In genomic region chr15:85024003-85024402, GRCh38 we compare ENCODE assay signal across 2 cellular contexts.
TF ChIP-seq lines count a peak whose summit lies in the region.

No MANE protein-coding gene starts in this region.

TF ChIP-seq in HEK293, 187 proteins besides CTCF, POLR2A, EP300 and RAD21 (continued from another document):
- TF ChIP-seq BCL6B (tag by site-specific recombination; IDR thresholded peaks at IDR 0.05) (no peak), ZNF423 (tag by site-specific recombination; IDR thresholded peaks at IDR 0.05) (no peak)

TF ChIP-seq in K562, 482 proteins besides CTCF, POLR2A, EP300 and RAD21 (continued from another document and continues in another):
- no peak for TF ChIP-seq HES1 (IDR thresholded peaks at IDR 0.05; ENCODE audit: low read depth)
- TF ChIP-seq SPI1 (IDR thresholded peaks at IDR 0.05; ENCODE audit: borderline replicate concordance, low read depth, low read length): no peak
- TF ChIP-seq ARID1B (IDR thresholded peaks at IDR 0.05): peak; percentile 89
- TF ChIP-seq ZHX1 (conservative IDR thresholded peaks at IDR 0.05; ENCODE audit: low read length): no peak
- TF ChIP-seq ZSCAN29 (IDR thresholded peaks at IDR 0.05): no peak
- no peak for TF ChIP-seq HCFC1 (IDR thresholded peaks at IDR 0.05; ENCODE audit: low read depth, low read length)
- TF ChIP-seq CGGBP1 (CRISPR knock-in tag; IDR thresholded peaks at IDR 0.05): no peak
- no peak for TF ChIP-seq ZSCAN32 (CRISPR knock-in tag; IDR thresholded peaks at IDR 0.05)
- TF ChIP-seq RHOXF2B (CRISPR knock-in tag; conservative IDR thresholded peaks at IDR 0.05): no peak
- no peak for TF ChIP-seq FOXA3 (CRISPR knock-in tag; conservative IDR thresholded peaks at IDR 0.05 in 1 of 2, IDR thresholded peaks at IDR 0.05 in 1 of 2)
- no peak for TF ChIP-seq ZNF24 (IDR thresholded peaks at IDR 0.05)
- TF ChIP-seq CAMTA2 (CRISPR knock-in tag; conservative IDR thresholded peaks at IDR 0.05): no peak
- TF ChIP-seq ATF3 (IDR thresholded peaks at IDR 0.05): peak; percentile 66; the same call in 1 of the 2 replicates
- TF ChIP-seq ATF3 (CRISPR knock-in tag; conservative IDR thresholded peaks at IDR 0.05): no peak
- TF ChIP-seq ZNF347 (CRISPR knock-in tag; IDR thresholded peaks at IDR 0.05; ENCODE audit: low read depth): no peak
- TF ChIP-seq ZNF655 (CRISPR knock-in tag; IDR thresholded peaks at IDR 0.05): no peak
- no peak for TF ChIP-seq FOXA1 (IDR thresholded peaks at IDR 0.05; ENCODE audit: borderline replicate concordance)
- no peak for TF ChIP-seq ZNF134 (CRISPR knock-in tag; conservative IDR thresholded peaks at IDR 0.05)
- no peak for TF ChIP-seq ZNF449 (CRISPR knock-in tag; IDR thresholded peaks at IDR 0.05)
- no peak for TF ChIP-seq MTF1 (CRISPR knock-in tag; IDR thresholded peaks at IDR 0.05; ENCODE audit: borderline replicate concordance)
- TF ChIP-seq ZNF174 (CRISPR knock-in tag; IDR thresholded peaks at IDR 0.05): no peak
- TF ChIP-seq BCLAF1 (IDR thresholded peaks at IDR 0.05; ENCODE audit: borderline replicate concordance in 1 of 2, control insufficient read depth in 1 of 2, low read depth in 2 of 2, low read length in 1 of 2): no peak
- peak; percentile 82; the same call in 1 of the 2 replicates for TF ChIP-seq JUND (IDR thresholded peaks at IDR 0.05; ENCODE audit: borderline replicate concordance, low read depth, low read length)
- peak; percentile 85; the same call in 1 of the 3 replicates for TF ChIP-seq JUND (tag; IDR thresholded peaks at IDR 0.05; ENCODE audit: borderline replicate concordance, low read depth, low read length)
- TF ChIP-seq DEAF1 (CRISPR knock-in tag; IDR thresholded peaks at IDR 0.05): no peak
- TF ChIP-seq BACH1 (tag; IDR thresholded peaks at IDR 0.05): no peak
- TF ChIP-seq RBM25 (IDR thresholded peaks at IDR 0.05; ENCODE audit: low read depth, low read length, severe bottlenecking): no peak
- no peak for TF ChIP-seq HNRNPH1 (optimal IDR thresholded peaks at IDR 0.05; ENCODE audit: low read depth, low read length)
- TF ChIP-seq STAT5A (IDR thresholded peaks at IDR 0.05; ENCODE audit: borderline replicate concordance, low read length): peak; percentile 57
- TF ChIP-seq ILF3 (IDR thresholded peaks at IDR 0.05; ENCODE audit: borderline replicate concordance): no peak
- TF ChIP-seq HDAC1 (IDR thresholded peaks at IDR 0.05): peak in 1 of 2 experiments; percentile 62; a peak in 1 of 4 replicates
- no peak for TF ChIP-seq POLR2AphosphoS5 (IDR thresholded peaks at IDR 0.05; ENCODE audit: control insufficient read depth, insufficient read depth, low read depth, low read length)
- no peak for TF ChIP-seq ZBTB1 (CRISPR knock-in tag; IDR thresholded peaks at IDR 0.05; ENCODE audit: borderline replicate concordance, low read depth)
- no peak for TF ChIP-seq DMBX1 (CRISPR knock-in tag; IDR thresholded peaks at IDR 0.05; ENCODE audit: borderline replicate concordance)
- TF ChIP-seq ZNF121 (CRISPR knock-in tag; conservative IDR thresholded peaks at IDR 0.05): no peak
- no peak for TF ChIP-seq DNMT1 (IDR thresholded peaks at IDR 0.05)
- TF ChIP-seq HOMEZ (CRISPR knock-in tag; IDR thresholded peaks at IDR 0.05): no peak
- peak; percentile 68 for TF ChIP-seq CBFA2T2 (conservative IDR thresholded peaks at IDR 0.05)
- no peak for TF ChIP-seq ZNF77 (CRISPR knock-in tag; IDR thresholded peaks at IDR 0.05)
- TF ChIP-seq PRDM10 (IDR thresholded peaks at IDR 0.05; ENCODE audit: partially characterized antibody): no peak
- 0 out of 2 replicates have a peak, but pooled peaks have one; percentile 11 for TF ChIP-seq FOSL1 (tag; conservative IDR thresholded peaks at IDR 0.05)
- TF ChIP-seq BRF1 (IDR thresholded peaks at IDR 0.05; ENCODE audit: borderline replicate concordance, extremely low read depth, insufficient read length): no peak
- no peak for TF ChIP-seq CREB1 (IDR thresholded peaks at IDR 0.05)
- TF ChIP-seq CREB1 (CRISPR knock-in tag; IDR thresholded peaks at IDR 0.05): no peak
- no peak for TF ChIP-seq SRSF9 (IDR thresholded peaks at IDR 0.05; ENCODE audit: borderline replicate concordance, low read depth, low read length)
- no peak for TF ChIP-seq ETS2 (tag; IDR thresholded peaks at IDR 0.05; ENCODE audit: borderline replicate concordance, poor library complexity, severe bottlenecking)
- TF ChIP-seq HDAC8 (tag; IDR thresholded peaks at IDR 0.05): no peak
- no peak for TF ChIP-seq ELF2 (CRISPR knock-in tag; IDR thresholded peaks at IDR 0.05)
- TF ChIP-seq FIP1L1 (IDR thresholded peaks at IDR 0.05; ENCODE audit: low read depth, low read length, poor library complexity, severe bottlenecking): no peak
- no peak for TF ChIP-seq PHTF2 (CRISPR knock-in tag; IDR thresholded peaks at IDR 0.05)
- TF ChIP-seq TCF3 (CRISPR knock-in tag; IDR thresholded peaks at IDR 0.05): peak; percentile 62
